Comparison of ENCODE assay signal across 7 cellular contexts in genomic region chr16:89241187-89242003, GRCh38. TPM values are rescaled to one million over a fixed set of nuclear protein-coding genes. Genes with fewer than 3 reads are reported as not detected.
DNase-seq lines count a peak whose midpoint lies in the region; ATAC-seq lines count a peak whose summit lies in the region.

No MANE protein-coding gene starts in this region.

- peak; percentile 26 for DNase-seq in NCI-H2227 treated with DMSO at 0.1 percent for 48 hours (lab: John Stamatoyannopoulos, UW)
- DNase-seq in activated CD4-positive, alpha-beta T cell treated with anti-CD3 and anti-CD28 coated beads for 48 hours, result peak; percentile 80
- peak; percentile 76 for DNase-seq in left lobe of liver (ENCODE audit: low spot score)
- DNase-seq in stimulated activated CD4-positive, alpha-beta T cell treated with anti-CD3 and anti-CD28 coated beads, Interleukin-2, amount 100 ng/mL, for 24 hours, result peak; percentile 67 to 76

- H3K27ac ChIP-seq in cingulate gyrus (ENCODE audit: low read depth, low read length), result peak overlapping the region; percentile 88

- peak; percentile 71 for ATAC-seq in GM18502 (IDR thresholded peaks at IDR 0.05; ENCODE audit: poor library complexity, unreplicated experiment)
- ATAC-seq in HG02852 (IDR thresholded peaks at IDR 0.05; ENCODE audit: unreplicated experiment), result peak; percentile 46
- peak; percentile 75 for ATAC-seq in left lobe of liver

RNA-seq across cellular contexts. Expression of gene ZNF778, which starts 23.9 kb away (rescaled TPM):
- total RNA-seq in left lobe of liver, result 5.3 TPM

RNA-seq across cellular contexts. Expression of gene SLC22A31, which starts 41.1 kb away (rescaled TPM):
- 0.30 TPM for total RNA-seq in left lobe of liver

Comparison
In these comparisons a context has a peak if more than half of its experiments do, and no peak if none do; other contexts are left out.
1. Peak in every context shown above with its lines: DNase-seq, ATAC-seq and H3K27ac ChIP-seq.
2. DNase-seq: peak in every context shown above with its lines; median percentile 80 in activated CD4-positive, alpha-beta T cell treated with anti-CD3 and anti-CD28 coated beads for 48 hours; 76 in left lobe of liver; 72 in stimulated activated CD4-positive, alpha-beta T cell treated with anti-CD3 and anti-CD28 coated beads, Interleukin-2, amount 100 ng/mL, for 24 hours; 26 in NCI-H2227 treated with DMSO at 0.1 percent for 48 hours.